ENCODE assay signal across 1 cellular context in the genomic region with DNA sequence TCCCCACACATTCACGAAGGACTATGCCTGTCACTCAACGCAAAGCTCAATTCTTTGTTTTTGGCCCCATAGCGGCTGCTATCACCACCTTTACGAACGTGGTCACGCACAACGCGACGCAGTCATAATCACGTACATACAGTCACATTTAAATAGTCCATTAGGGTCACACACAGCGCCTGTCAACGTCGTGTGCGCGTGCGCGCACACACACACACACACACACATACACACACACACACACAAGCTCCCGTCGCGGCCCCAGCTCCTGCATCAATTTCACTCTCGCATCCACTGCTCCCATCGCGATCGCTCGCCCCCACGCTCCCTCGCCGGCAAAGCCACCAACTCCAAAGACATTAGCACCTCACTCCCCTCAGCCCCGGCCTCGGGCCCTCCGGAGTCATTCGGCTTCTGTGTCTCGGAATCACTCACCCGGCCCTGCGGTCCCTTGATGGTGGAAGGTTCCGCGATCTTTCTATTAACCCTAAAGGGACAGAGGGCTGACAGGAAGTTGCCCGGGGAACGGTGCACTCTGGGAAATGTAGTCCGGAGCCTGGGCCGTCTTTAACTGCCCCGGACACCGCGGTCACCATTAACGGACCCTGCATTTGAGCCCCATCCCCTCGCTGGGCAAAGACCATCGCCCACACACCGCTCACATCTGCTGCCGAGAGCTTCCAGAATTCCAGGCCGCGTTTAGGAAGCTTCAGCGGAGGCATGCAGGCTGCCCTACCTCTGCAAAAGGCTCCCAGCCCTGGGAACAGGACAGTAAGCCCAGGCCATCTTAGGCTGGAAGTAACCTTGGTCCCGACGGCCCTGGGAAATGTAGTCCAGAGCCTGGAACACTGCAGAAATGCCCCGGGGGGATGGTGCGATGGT.
TF ChIP-seq lines count a peak whose summit lies in the region.

A gene (minus strand): TSS at position 486 of the 882 bp plus-strand sequence. CDS start 12,768 bp downstream, outside the sequence.

TF ChIP-seq in HepG2, 621 proteins besides CTCF, POLR2A, EP300 and RAD21 (continued from another document and continues in another):
- no peak; the same call in 1 of the 2 replicates for TF ChIP-seq ZNF546 (CRISPR knock-in tag; conservative IDR thresholded peaks at IDR 0.05)
- TF ChIP-seq, protein P1, sequence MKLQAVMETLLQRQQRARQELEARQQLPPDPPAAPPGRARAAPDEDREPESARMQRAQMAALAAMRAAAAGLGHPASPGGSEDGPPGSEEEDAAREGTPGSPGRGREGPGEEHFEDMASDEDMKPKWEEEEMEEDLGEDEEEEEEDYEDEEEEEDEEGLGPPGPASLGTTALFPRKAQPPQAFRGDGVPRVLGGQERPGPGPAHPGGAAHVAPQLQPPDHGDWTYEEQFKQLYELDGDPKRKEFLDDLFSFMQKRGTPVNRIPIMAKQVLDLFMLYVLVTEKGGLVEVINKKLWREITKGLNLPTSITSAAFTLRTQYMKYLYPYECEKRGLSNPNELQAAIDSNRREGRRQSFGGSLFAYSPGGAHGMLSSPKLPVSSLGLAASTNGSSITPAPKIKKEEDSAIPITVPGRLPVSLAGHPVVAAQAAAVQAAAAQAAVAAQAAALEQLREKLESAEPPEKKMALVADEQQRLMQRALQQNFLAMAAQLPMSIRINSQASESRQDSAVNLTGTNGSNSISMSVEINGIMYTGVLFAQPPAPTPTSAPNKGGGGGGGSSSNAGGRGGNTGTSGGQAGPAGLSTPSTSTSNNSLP (IDR thresholded peaks at IDR 0.05; ENCODE audit: low read depth, low read length), result no peak
- peak; percentile 62; the same call in 1 of the 2 replicates for TF ChIP-seq ZNF766 (CRISPR knock-in tag; IDR thresholded peaks at IDR 0.05; ENCODE audit: borderline replicate concordance)
- no peak for TF ChIP-seq EHMT2 (IDR thresholded peaks at IDR 0.05; ENCODE audit: borderline replicate concordance, low read depth, low read length)
- TF ChIP-seq SIN3B (IDR thresholded peaks at IDR 0.05; ENCODE audit: low read length), result no peak
- no peak for TF ChIP-seq KLF13 (CRISPR knock-in tag; IDR thresholded peaks at IDR 0.05)
- peak; percentile 83 for TF ChIP-seq ZMYM4 (CRISPR knock-in tag; IDR thresholded peaks at IDR 0.05)
- TF ChIP-seq, protein P2, sequence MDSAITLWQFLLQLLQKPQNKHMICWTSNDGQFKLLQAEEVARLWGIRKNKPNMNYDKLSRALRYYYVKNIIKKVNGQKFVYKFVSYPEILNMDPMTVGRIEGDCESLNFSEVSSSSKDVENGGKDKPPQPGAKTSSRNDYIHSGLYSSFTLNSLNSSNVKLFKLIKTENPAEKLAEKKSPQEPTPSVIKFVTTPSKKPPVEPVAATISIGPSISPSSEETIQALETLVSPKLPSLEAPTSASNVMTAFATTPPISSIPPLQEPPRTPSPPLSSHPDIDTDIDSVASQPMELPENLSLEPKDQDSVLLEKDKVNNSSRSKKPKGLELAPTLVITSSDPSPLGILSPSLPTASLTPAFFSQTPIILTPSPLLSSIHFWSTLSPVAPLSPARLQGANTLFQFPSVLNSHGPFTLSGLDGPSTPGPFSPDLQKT (CRISPR knock-in tag; IDR thresholded peaks at IDR 0.05; ENCODE audit: borderline replicate concordance), result no peak
- no peak for TF ChIP-seq HNRNPK (IDR thresholded peaks at IDR 0.05; ENCODE audit: low read depth, low read length, poor library complexity, severe bottlenecking)
- TF ChIP-seq KDM3A (CRISPR knock-in tag; IDR thresholded peaks at IDR 0.05; ENCODE audit: low read depth), result no peak
- peak; percentile 21; the same call in 1 of the 2 replicates for TF ChIP-seq ZNF160 (CRISPR knock-in tag; IDR thresholded peaks at IDR 0.05)
- no peak; the same call in 1 of the 2 replicates for TF ChIP-seq PITX1 (CRISPR knock-in tag; IDR thresholded peaks at IDR 0.05)
- TF ChIP-seq TBX2 (CRISPR knock-in tag; IDR thresholded peaks at IDR 0.05; ENCODE audit: borderline replicate concordance), result peak; percentile 63
- TF ChIP-seq HES4 (CRISPR knock-in tag; IDR thresholded peaks at IDR 0.05; ENCODE audit: borderline replicate concordance), result no peak
- TF ChIP-seq, protein P3, sequence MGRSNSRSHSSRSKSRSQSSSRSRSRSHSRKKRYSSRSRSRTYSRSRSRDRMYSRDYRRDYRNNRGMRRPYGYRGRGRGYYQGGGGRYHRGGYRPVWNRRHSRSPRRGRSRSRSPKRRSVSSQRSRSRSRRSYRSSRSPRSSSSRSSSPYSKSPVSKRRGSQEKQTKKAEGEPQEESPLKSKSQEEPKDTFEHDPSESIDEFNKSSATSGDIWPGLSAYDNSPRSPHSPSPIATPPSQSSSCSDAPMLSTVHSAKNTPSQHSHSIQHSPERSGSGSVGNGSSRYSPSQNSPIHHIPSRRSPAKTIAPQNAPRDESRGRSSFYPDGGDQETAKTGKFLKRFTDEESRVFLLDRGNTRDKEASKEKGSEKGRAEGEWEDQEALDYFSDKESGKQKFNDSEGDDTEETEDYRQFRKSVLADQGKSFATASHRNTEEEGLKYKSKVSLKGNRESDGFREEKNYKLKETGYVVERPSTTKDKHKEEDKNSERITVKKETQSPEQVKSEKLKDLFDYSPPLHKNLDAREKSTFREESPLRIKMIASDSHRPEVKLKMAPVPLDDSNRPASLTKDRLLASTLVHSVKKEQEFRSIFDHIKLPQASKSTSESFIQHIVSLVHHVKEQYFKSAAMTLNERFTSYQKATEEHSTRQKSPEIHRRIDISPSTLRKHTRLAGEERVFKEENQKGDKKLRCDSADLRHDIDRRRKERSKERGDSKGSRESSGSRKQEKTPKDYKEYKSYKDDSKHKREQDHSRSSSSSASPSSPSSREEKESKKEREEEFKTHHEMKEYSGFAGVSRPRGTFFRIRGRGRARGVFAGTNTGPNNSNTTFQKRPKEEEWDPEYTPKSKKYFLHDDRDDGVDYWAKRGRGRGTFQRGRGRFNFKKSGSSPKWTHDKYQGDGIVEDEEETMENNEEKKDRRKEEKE (IDR thresholded peaks at IDR 0.05), result no peak
- no peak for TF ChIP-seq RFXANK (CRISPR knock-in tag; IDR thresholded peaks at IDR 0.05)
- no peak for TF ChIP-seq MIER2 (CRISPR knock-in tag; IDR thresholded peaks at IDR 0.05)
- no peak for TF ChIP-seq NR3C1 (CRISPR knock-in tag; IDR thresholded peaks at IDR 0.05)
- TF ChIP-seq, protein P4, sequence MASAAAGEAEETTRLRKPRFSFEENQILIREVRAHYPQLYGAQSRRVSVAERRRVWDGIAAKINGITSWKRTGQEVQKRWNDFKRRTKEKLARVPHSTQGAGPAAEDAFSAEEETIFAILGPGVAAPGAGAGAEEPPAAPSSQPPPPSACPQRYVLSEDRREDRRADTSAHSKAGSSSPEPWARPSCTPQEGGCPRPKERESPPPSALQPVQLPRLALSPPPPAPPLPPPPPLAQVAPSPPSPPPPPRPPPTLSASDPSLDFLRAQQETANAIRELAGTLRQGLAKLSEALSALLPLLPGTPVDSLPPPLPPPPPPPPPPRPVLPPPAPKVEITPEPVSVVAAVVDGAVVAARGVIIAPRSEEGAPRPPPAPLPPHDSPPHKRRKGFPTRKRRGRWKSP (CRISPR knock-in tag; IDR thresholded peaks at IDR 0.05), result peak; percentile 56
- TF ChIP-seq ZNF891 (CRISPR knock-in tag; IDR thresholded peaks at IDR 0.05), result peak; percentile 70; the same call in 1 of the 2 replicates
- TF ChIP-seq, protein P5, sequence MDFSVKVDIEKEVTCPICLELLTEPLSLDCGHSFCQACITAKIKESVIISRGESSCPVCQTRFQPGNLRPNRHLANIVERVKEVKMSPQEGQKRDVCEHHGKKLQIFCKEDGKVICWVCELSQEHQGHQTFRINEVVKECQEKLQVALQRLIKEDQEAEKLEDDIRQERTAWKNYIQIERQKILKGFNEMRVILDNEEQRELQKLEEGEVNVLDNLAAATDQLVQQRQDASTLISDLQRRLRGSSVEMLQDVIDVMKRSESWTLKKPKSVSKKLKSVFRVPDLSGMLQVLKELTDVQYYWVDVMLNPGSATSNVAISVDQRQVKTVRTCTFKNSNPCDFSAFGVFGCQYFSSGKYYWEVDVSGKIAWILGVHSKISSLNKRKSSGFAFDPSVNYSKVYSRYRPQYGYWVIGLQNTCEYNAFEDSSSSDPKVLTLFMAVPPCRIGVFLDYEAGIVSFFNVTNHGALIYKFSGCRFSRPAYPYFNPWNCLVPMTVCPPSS (IDR thresholded peaks at IDR 0.05), result no peak
- TF ChIP-seq CBX5 (CRISPR knock-in tag; IDR thresholded peaks at IDR 0.05; ENCODE audit: borderline replicate concordance), result peak; percentile 42; the same call in 1 of the 2 replicates
- TF ChIP-seq, protein P6, sequence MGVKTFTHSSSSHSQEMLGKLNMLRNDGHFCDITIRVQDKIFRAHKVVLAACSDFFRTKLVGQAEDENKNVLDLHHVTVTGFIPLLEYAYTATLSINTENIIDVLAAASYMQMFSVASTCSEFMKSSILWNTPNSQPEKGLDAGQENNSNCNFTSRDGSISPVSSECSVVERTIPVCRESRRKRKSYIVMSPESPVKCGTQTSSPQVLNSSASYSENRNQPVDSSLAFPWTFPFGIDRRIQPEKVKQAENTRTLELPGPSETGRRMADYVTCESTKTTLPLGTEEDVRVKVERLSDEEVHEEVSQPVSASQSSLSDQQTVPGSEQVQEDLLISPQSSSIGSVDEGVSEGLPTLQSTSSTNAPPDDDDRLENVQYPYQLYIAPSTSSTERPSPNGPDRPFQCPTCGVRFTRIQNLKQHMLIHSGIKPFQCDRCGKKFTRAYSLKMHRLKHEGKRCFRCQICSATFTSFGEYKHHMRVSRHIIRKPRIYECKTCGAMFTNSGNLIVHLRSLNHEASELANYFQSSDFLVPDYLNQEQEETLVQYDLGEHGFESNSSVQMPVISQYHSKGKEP (CRISPR knock-in tag; IDR thresholded peaks at IDR 0.05), result no peak
- TF ChIP-seq, protein P7, sequence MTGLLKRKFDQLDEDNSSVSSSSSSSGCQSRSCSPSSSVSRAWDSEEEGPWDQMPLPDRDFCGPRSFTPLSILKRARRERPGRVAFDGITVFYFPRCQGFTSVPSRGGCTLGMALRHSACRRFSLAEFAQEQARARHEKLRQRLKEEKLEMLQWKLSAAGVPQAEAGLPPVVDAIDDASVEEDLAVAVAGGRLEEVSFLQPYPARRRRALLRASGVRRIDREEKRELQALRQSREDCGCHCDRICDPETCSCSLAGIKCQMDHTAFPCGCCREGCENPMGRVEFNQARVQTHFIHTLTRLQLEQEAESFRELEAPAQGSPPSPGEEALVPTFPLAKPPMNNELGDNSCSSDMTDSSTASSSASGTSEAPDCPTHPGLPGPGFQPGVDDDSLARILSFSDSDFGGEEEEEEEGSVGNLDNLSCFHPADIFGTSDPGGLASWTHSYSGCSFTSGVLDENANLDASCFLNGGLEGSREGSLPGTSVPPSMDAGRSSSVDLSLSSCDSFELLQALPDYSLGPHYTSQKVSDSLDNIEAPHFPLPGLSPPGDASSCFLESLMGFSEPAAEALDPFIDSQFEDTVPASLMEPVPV (CRISPR knock-in tag; IDR thresholded peaks at IDR 0.05), result 0 out of 2 replicates have a peak, but pooled peaks have one; percentile 3
- no peak; the same call in 1 of the 2 replicates for TF ChIP-seq ZNF543 (CRISPR knock-in tag; IDR thresholded peaks at IDR 0.05)
- TF ChIP-seq, protein P8, sequence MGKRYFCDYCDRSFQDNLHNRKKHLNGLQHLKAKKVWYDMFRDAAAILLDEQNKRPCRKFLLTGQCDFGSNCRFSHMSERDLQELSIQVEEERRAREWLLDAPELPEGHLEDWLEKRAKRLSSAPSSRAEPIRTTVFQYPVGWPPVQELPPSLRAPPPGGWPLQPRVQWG (CRISPR knock-in tag; IDR thresholded peaks at IDR 0.05; ENCODE audit: borderline replicate concordance, low read depth), result no peak
- TF ChIP-seq ZNF83 (CRISPR knock-in tag; IDR thresholded peaks at IDR 0.05; ENCODE audit: borderline replicate concordance), result 0 out of 2 replicates have a peak, but pooled peaks have one; percentile 16
- no peak for TF ChIP-seq THYN1 (CRISPR knock-in tag; IDR thresholded peaks at IDR 0.05; ENCODE audit: borderline replicate concordance, low read depth)
- TF ChIP-seq, protein P9, sequence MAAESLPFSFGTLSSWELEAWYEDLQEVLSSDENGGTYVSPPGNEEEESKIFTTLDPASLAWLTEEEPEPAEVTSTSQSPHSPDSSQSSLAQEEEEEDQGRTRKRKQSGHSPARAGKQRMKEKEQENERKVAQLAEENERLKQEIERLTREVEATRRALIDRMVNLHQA (CRISPR knock-in tag; IDR thresholded peaks at IDR 0.05), result no peak
- 0 out of 4 replicates have a peak, but pooled peaks of 1 of the 2 experiments have one; percentile 48 for TF ChIP-seq KLF16 (CRISPR knock-in tag; IDR thresholded peaks at IDR 0.05)
- TF ChIP-seq SMAD9 (CRISPR knock-in tag; IDR thresholded peaks at IDR 0.05), result no peak
- TF ChIP-seq ZSCAN9 (CRISPR knock-in tag; IDR thresholded peaks at IDR 0.05; ENCODE audit: borderline replicate concordance), result peak; percentile 79
- TF ChIP-seq, protein P10, sequence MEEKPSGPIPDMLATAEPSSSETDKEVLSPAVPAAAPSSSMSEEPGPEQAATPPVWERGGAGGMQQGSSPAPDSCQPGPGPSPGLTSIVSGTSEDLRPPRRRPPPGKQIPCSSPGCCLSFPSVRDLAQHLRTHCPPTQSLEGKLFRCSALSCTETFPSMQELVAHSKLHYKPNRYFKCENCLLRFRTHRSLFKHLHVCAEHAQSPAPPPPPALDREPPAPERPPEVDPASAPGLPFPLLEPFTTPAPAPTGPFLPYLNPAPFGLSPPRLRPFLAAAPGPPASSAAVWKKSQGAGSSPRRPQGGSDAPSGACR (CRISPR knock-in tag; IDR thresholded peaks at IDR 0.05), result peak; percentile 73
- no peak for TF ChIP-seq TAF15 (IDR thresholded peaks at IDR 0.05; ENCODE audit: low read depth, low read length, poor library complexity, severe bottlenecking)
- no peak for TF ChIP-seq TEAD2 (CRISPR knock-in tag; IDR thresholded peaks at IDR 0.05)
- TF ChIP-seq, protein P11, sequence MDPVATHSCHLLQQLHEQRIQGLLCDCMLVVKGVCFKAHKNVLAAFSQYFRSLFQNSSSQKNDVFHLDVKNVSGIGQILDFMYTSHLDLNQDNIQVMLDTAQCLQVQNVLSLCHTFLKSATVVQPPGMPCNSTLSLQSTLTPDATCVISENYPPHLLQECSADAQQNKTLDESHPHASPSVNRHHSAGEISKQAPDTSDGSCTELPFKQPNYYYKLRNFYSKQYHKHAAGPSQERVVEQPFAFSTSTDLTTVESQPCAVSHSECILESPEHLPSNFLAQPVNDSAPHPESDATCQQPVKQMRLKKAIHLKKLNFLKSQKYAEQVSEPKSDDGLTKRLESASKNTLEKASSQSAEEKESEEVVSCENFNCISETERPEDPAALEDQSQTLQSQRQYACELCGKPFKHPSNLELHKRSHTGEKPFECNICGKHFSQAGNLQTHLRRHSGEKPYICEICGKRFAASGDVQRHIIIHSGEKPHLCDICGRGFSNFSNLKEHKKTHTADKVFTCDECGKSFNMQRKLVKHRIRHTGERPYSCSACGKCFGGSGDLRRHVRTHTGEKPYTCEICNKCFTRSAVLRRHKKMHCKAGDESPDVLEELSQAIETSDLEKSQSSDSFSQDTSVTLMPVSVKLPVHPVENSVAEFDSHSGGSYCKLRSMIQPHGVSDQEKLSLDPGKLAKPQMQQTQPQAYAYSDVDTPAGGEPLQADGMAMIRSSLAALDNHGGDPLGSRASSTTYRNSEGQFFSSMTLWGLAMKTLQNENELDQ (CRISPR knock-in tag; IDR thresholded peaks at IDR 0.05; ENCODE audit: borderline replicate concordance), result no peak
- TF ChIP-seq, protein P12, sequence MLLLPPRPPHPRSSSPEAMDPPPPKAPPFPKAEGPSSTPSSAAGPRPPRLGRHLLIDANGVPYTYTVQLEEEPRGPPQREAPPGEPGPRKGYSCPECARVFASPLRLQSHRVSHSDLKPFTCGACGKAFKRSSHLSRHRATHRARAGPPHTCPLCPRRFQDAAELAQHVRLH (CRISPR knock-in tag; IDR thresholded peaks at IDR 0.05; ENCODE audit: borderline replicate concordance, low read depth), result peak; percentile 65
- peak; percentile 98 for TF ChIP-seq THAP11 (CRISPR knock-in tag; IDR thresholded peaks at IDR 0.05)
